ENCODE assay signal across 1 cellular context in the genomic region with DNA sequence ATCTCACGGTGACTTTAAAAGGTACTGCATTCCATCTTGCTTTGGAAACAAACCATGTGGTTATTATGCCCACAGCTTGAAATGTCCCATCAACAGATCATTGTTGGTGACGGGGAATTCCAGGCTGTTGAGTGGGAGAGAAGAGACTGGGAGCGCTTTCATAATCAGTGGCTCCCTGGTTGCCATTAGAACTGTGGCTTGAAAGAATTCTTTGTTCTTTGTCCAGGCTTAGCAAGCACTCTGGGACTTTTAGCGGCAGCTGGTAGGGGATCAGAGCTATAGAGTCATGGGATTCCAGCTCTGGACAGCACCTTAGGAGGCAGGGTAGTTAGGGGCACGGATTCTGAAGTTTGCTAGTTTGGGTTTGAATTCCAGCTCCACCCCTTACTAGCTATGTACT.
TF ChIP-seq lines count a peak whose summit lies in the region.

No MANE protein-coding gene starts in this region.

TF ChIP-seq in HCT116, 20 proteins besides CTCF, POLR2A, EP300 and RAD21 (continued from another document):
- TF ChIP-seq, protein P1, sequence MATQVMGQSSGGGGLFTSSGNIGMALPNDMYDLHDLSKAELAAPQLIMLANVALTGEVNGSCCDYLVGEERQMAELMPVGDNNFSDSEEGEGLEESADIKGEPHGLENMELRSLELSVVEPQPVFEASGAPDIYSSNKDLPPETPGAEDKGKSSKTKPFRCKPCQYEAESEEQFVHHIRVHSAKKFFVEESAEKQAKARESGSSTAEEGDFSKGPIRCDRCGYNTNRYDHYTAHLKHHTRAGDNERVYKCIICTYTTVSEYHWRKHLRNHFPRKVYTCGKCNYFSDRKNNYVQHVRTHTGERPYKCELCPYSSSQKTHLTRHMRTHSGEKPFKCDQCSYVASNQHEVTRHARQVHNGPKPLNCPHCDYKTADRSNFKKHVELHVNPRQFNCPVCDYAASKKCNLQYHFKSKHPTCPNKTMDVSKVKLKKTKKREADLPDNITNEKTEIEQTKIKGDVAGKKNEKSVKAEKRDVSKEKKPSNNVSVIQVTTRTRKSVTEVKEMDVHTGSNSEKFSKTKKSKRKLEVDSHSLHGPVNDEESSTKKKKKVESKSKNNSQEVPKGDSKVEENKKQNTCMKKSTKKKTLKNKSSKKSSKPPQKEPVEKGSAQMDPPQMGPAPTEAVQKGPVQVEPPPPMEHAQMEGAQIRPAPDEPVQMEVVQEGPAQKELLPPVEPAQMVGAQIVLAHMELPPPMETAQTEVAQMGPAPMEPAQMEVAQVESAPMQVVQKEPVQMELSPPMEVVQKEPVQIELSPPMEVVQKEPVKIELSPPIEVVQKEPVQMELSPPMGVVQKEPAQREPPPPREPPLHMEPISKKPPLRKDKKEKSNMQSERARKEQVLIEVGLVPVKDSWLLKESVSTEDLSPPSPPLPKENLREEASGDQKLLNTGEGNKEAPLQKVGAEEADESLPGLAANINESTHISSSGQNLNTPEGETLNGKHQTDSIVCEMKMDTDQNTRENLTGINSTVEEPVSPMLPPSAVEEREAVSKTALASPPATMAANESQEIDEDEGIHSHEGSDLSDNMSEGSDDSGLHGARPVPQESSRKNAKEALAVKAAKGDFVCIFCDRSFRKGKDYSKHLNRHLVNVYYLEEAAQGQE (IDR thresholded peaks at IDR 0.05; ENCODE audit: low read depth), result no peak
- TF ChIP-seq CEBPB (IDR thresholded peaks at IDR 0.05; ENCODE audit: low read depth) (peak; percentile 92), EZH2 (IDR thresholded peaks at IDR 0.05) (no peak)
- TF ChIP-seq, protein P2, sequence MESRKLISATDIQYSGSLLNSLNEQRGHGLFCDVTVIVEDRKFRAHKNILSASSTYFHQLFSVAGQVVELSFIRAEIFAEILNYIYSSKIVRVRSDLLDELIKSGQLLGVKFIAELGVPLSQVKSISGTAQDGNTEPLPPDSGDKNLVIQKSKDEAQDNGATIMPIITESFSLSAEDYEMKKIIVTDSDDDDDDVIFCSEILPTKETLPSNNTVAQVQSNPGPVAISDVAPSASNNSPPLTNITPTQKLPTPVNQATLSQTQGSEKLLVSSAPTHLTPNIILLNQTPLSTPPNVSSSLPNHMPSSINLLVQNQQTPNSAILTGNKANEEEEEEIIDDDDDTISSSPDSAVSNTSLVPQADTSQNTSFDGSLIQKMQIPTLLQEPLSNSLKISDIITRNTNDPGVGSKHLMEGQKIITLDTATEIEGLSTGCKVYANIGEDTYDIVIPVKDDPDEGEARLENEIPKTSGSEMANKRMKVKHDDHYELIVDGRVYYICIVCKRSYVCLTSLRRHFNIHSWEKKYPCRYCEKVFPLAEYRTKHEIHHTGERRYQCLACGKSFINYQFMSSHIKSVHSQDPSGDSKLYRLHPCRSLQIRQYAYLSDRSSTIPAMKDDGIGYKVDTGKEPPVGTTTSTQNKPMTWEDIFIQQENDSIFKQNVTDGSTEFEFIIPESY (IDR thresholded peaks at IDR 0.05; ENCODE audit: extremely low read depth, insufficient replicate concordance, low read length), result peak; percentile 42
